In genomic region chr3:132006605-132007204, GRCh38 we compare ENCODE assay signal across 9 cellular contexts. TPM values are rescaled to one million over a fixed set of nuclear protein-coding genes. Genes with fewer than 3 reads are reported as not detected.
A peak's percentile ranks its signal among the peaks of the same experiment; 100 is the strongest.
DNase-seq lines count a peak whose midpoint lies in the region; ATAC-seq, FAIRE-seq and TF ChIP-seq lines count a peak whose summit lies in the region.
"Had no signal": no experiment of that assay in that cellular context is flagged by ENCODE, and none has a peak within 500 bp of the region (broad histone marks: within the 10 kb centered on the region; RNA-seq: fewer than 3 reads in every experiment).

No MANE protein-coding gene starts in this region.

- no peak for FAIRE-seq in astrocyte (lab: Jason Lieb, UNC)
- FAIRE-seq: colon had no signal

- no peak overlapping the region for H3K27ac ChIP-seq in heart left ventricle
- H3K27ac ChIP-seq in astrocyte (ENCODE audit: low read depth, low read length) = no peak overlapping the region
- H3K27ac ChIP-seq in lower lobe of right lung = no peak overlapping the region

- no peaks in the 10 kb centered on the region for H3K36me3 Mint-ChIP-seq in astrocyte (ENCODE audit: low read depth, unreplicated experiment)

- H3K4me3 Mint-ChIP-seq in astrocyte (ENCODE audit: unreplicated experiment) = no peak overlapping the region

- H3K27me3 ChIP-seq in heart left ventricle (peaks cover 0 to 4% (median 0%) of the 10 kb centered on the region in 9 donors), astrocyte (ENCODE audit: insufficient read depth, low read length) (no peaks in the 10 kb centered on the region), lower lobe of right lung (ENCODE audit: low read depth) (peaks cover 5% of the 10 kb centered on the region)

- H3K9ac ChIP-seq in astrocyte (ENCODE audit: low read length) = no peak overlapping the region

- WGBS in heart left ventricle, 4 donors = 39 to 42% (median 39%) methylated on average over 3 of the region's 3 CpGs

- DNase-seq in heart left ventricle (no peak), Right ventricle myocardium inferior (ENCODE audit: missing footprints) (no peak), M059J (ENCODE audit: low read depth) (peak; percentile 32), astrocyte (ENCODE audit: low read depth) (no peak), lower lobe of right lung (peak; percentile 45), ecto neural progenitor cell (ENCODE audit: low spot score) (no peak)

- TF ChIP-seq POLR2A in heart left ventricle (IDR thresholded peaks at IDR 0.05) = no peak

- H3K9me3 ChIP-seq in heart left ventricle = no peaks in the 10 kb centered on the region
- H3K9me3 ChIP-seq in astrocyte (ENCODE audit: insufficient read depth, low read depth, low read length) = no peaks in the 10 kb centered on the region
- no peaks in the 10 kb centered on the region for H3K9me3 ChIP-seq in lower lobe of right lung

- no peak for ATAC-seq in heart left ventricle
- ATAC-seq in Right ventricle myocardium inferior = no peak
- peak; percentile 61 to 62 for ATAC-seq in lower lobe of right lung
- ATAC-seq in HG02870 (IDR thresholded peaks at IDR 0.05; ENCODE audit: unreplicated experiment) = no peak
- ATAC-seq in GM21825 (IDR thresholded peaks at IDR 0.05; ENCODE audit: unreplicated experiment) = no peak

- H3K4me3 ChIP-seq in heart left ventricle (no peak overlapping the region), astrocyte (ENCODE audit: insufficient read depth, low read depth, low read length) (no peak overlapping the region), lower lobe of right lung (no peak overlapping the region)

- no peaks in the 10 kb centered on the region for H3K79me2 ChIP-seq in astrocyte (ENCODE audit: insufficient read depth, low read length)

- TF ChIP-seq CTCF in heart left ventricle (IDR thresholded peaks at IDR 0.05) (peak in 11 of 12 donors; percentile 15 to 56 (median 34)), astrocyte (IDR thresholded peaks at IDR 0.05; ENCODE audit: insufficient read depth, low read depth, low read length) (peak; percentile 46), lower lobe of right lung (IDR thresholded peaks at IDR 0.05) (peak; percentile 54)

- intact Hi-C loops in heart left ventricle (cut with DNase I) (no loop called here), Right ventricle myocardium inferior (cut with DNase I) (no loop called here), lower lobe of right lung (cut with DNase I) (no loop called here)

- H3K9me3 Mint-ChIP-seq in astrocyte (ENCODE audit: unreplicated experiment) = no peaks in the 10 kb centered on the region

- peaks cover 6% of the 10 kb centered on the region for H3K4me1 Mint-ChIP-seq in astrocyte (ENCODE audit: low read depth, unreplicated experiment)

- H3K27ac Mint-ChIP-seq in astrocyte (ENCODE audit: unreplicated experiment) = no peak overlapping the region

- H2AFZ ChIP-seq in astrocyte (ENCODE audit: low read depth, low read length) = no peak overlapping the region

- H3K4me1 ChIP-seq in heart left ventricle (no peaks in the 10 kb centered on the region), astrocyte (ENCODE audit: insufficient read depth, low read length) (no peaks in the 10 kb centered on the region), lower lobe of right lung (no peaks in the 10 kb centered on the region)

- no peak overlapping the region for H3K4me2 ChIP-seq in astrocyte (ENCODE audit: low read length)

- no peaks in the 10 kb centered on the region for H4K20me1 ChIP-seq in astrocyte (ENCODE audit: insufficient read depth, low read length)

- H3K36me3 ChIP-seq in heart left ventricle (no peaks in the 10 kb centered on the region), astrocyte (ENCODE audit: insufficient read depth, low read length) (no peaks in the 10 kb centered on the region), lower lobe of right lung (no peaks in the 10 kb centered on the region)

- no peaks in the 10 kb centered on the region for H3K27me3 Mint-ChIP-seq in astrocyte (ENCODE audit: low read depth, unreplicated experiment)

RNA-seq across cellular contexts. Expression of gene CPNE4, which starts 28.1 kb away (rescaled TPM):
- total RNA-seq in heart left ventricle (10 to 100 TPM in 7 of 9 donors, 1 to 10 TPM in 2; 6.6 to 99.7 (median 28.2) TPM), Right ventricle myocardium inferior (41.0 TPM), astrocyte (0.68 and 1.9 TPM in 2 replicates), lower lobe of right lung (0.83 TPM)
- 10 to 100 TPM in 1 of 2 donors, 1 to 10 TPM in 1; 1.7 to 22.2 TPM for polyA plus RNA-seq in heart left ventricle
- 0.32 TPM in 1 of 2 replicates, not detected in the other for total RNA-seq in M059J (2014; rRNA removed; shearing (Covaris generic))

Comparison
In these comparisons a context has a peak if more than half of its experiments do, and no peak if none do; other contexts are left out.
1. ATAC-seq: peak in lower lobe of right lung (2 of 2); none in heart left ventricle (0 of 4), Right ventricle myocardium inferior (single experiment), HG02870 (single experiment) and GM21825 (single experiment).
2. DNase-seq: peak in M059J (single experiment) and lower lobe of right lung (single experiment); none in heart left ventricle (0 of 5), Right ventricle myocardium inferior (single experiment), astrocyte (single experiment) and ecto neural progenitor cell (single experiment).
3. Peak in every context shown above with its lines, with median percentiles within 50 percentile points of each other: CTCF ChIP-seq.